Comparison of ENCODE assay signal across 18 cellular contexts in the genomic region with DNA sequence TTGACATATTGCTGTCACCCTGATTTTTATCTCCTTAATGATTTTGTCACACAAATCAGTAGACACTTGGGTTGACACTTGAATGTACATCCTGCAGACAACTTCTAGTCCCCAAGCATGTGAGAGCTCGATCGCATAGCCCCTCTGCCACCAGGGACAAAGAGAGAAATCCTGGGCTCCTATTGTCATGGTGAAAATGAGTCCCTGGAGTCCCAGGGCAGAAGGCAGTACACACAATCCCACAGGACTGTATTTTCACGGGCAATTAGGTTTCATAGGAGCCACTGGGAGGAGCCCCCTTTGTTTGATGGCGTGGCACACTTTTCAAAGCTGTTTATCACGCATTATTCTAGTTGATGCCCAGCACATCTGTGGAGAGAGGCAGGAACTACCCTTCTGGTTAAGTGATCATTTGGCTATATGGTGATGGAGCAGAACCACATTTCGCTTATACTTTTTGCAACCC.
DNase-seq lines count a peak whose midpoint lies in the region; ATAC-seq and TF ChIP-seq lines count a peak whose summit lies in the region.
"Had no signal": no experiment of that assay in that cellular context is flagged by ENCODE, and none has a peak within 500 bp of the region (broad histone marks: within the 10 kb centered on the region; RNA-seq: fewer than 3 reads in every experiment).

No MANE protein-coding gene starts in this region.

- H3K27me3 ChIP-seq in upper lobe of right lung, result no peaks in the 10 kb centered on the region

- H3K27ac Mint-ChIP-seq in nephron progenitor cell, result peak overlapping the region; percentile 33
- H3K27ac Mint-ChIP-seq: HFFc6; T-helper 1 cell treated with Interleukin-12 subunit alpha and Interleukin-12 subunit beta and Interleukin-4 antibody, amounts not matched to agents 30 μg/mL and 1 μg/mL, for 36 hours had no signal

- H3K4me3 ChIP-seq in HEK293 (ENCODE audit: low read depth, low read length) (no peak overlapping the region), upper lobe of right lung (no peak overlapping the region)

- DNase-seq in DMS 273 (lab: John Stamatoyannopoulos, UW; ENCODE audit: unreplicated experiment) (peak; percentile 48), DMS 273 treated with DMSO at 0.1 percent for 48 hours (lab: John Stamatoyannopoulos, UW) (no peak), NCI-H345 treated with DMSO at 0.1 percent for 48 hours (lab: John Stamatoyannopoulos, UW; ENCODE audit: unreplicated experiment) (peak; percentile 97), nephron progenitor cell (no peak), upper lobe of right lung (no peak)
- DNase-seq: CD8-positive, alpha-beta memory T cell; H7; NCI-H1105 treated with DMSO at 0.1 percent for 48 hours; NCI-H2081 treated with DMSO at 0.1 percent for 48 hours; NCI-H510A treated with DMSO at 0.1 percent for 48 hours; Right ventricle myocardium superior had no signal

- CTCF ChIA-PET in HEK293 (lab: Yijun Ruan, JAX), result interaction anchor here (0.6 to 0.7 kb wide), 2 partner anchors 256 to 1423 kb away, joined by 3 read pairs; no protein-coding TSS in a partner anchor

- H3K27ac ChIP-seq in HEK293 (ENCODE audit: extremely low read depth, low read depth, low read length), result 0 out of 2 replicates have a peak overlapping the region, but pooled peaks have one; percentile 18
- no peak overlapping the region for H3K27ac ChIP-seq in upper lobe of right lung
- H3K27ac ChIP-seq: 22Rv1, KMS-11 had no signal

- peaks cover 15% of the 10 kb centered on the region for H3K4me1 Mint-ChIP-seq in nephron progenitor cell
- H3K4me1 Mint-ChIP-seq: CD8-positive, alpha-beta memory T cell had no signal

- no peaks in the 10 kb centered on the region for H3K9me3 Mint-ChIP-seq in nephron progenitor cell
- H3K9me3 Mint-ChIP-seq: CD8-positive, alpha-beta memory T cell; HFFc6; T-helper 1 cell treated with Interleukin-12 subunit alpha and Interleukin-12 subunit beta and Interleukin-4 antibody, amounts not matched to agents 30 μg/mL and 1 μg/mL, for 36 hours had no signal

- no peaks in the 10 kb centered on the region for H3K36me3 Mint-ChIP-seq in nephron progenitor cell (ENCODE audit: low read depth)
- H3K36me3 Mint-ChIP-seq: CD8-positive, alpha-beta memory T cell had no signal

- H3K36me3 ChIP-seq in HEK293 (ENCODE audit: control insufficient read depth in 2 of 2, insufficient read depth in 1 of 2, low read length in 2 of 2) (no peaks in the 10 kb centered on the region), upper lobe of right lung (no peaks in the 10 kb centered on the region)

- POLR2A ChIA-PET in HEK293 (lab: Yijun Ruan, JAX), result no interaction called here

- H3K27me3 Mint-ChIP-seq in nephron progenitor cell (ENCODE audit: low read depth, poor library complexity), result peaks cover 4% of the 10 kb centered on the region

- TF ChIP-seq CTCF in HEK293 (tag by site-specific recombination; IDR thresholded peaks at IDR 0.05) (no peak), nephron progenitor cell (IDR thresholded peaks at IDR 0.05) (no peak), upper lobe of right lung (IDR thresholded peaks at IDR 0.05) (no peak)

- H3K4me3 Mint-ChIP-seq in nephron progenitor cell, result no peak overlapping the region
- H3K4me3 Mint-ChIP-seq: CD8-positive, alpha-beta memory T cell; HFFc6; T-helper 1 cell treated with Interleukin-12 subunit alpha and Interleukin-12 subunit beta and Interleukin-4 antibody, amounts not matched to agents 30 μg/mL and 1 μg/mL, for 36 hours had no signal

- intact Hi-C loops in upper lobe of right lung (cut with DNase I), result no loop called here

- ATAC-seq in GM21526 (IDR thresholded peaks at IDR 0.05; ENCODE audit: low FRiP score, unreplicated experiment) (no peak), upper lobe of right lung (no peak), GM18858 (IDR thresholded peaks at IDR 0.05; ENCODE audit: unreplicated experiment) (no peak)

- H3K4me1 ChIP-seq in HEK293 (ENCODE audit: control insufficient read depth, insufficient read depth, low read length) (peaks cover 8% of the 10 kb centered on the region), upper lobe of right lung (no peaks in the 10 kb centered on the region)

- H3K9me3 ChIP-seq in HEK293 (ENCODE audit: control insufficient read depth, insufficient read depth, low read depth, low read length), result no peaks in the 10 kb centered on the region
- no peaks in the 10 kb centered on the region for H3K9me3 ChIP-seq in upper lobe of right lung

TF ChIP-seq in HEK293, 187 proteins besides CTCF, POLR2A, EP300 and RAD21 (continues in another document):
- no peak for TF ChIP-seq KLF8 (tag by site-specific recombination; IDR thresholded peaks at IDR 0.05)
- TF ChIP-seq ZNF629 (tag by site-specific recombination; IDR thresholded peaks at IDR 0.05), result 0 out of 2 replicates have a peak, but pooled peaks have one; percentile 10
- peak; percentile 6; the same call in 1 of the 2 replicates for TF ChIP-seq ZNF768 (tag by site-specific recombination; IDR thresholded peaks at IDR 0.05)
- TF ChIP-seq ZBTB8A (tag by site-specific recombination; IDR thresholded peaks at IDR 0.05), result peak; percentile 45; the same call in 1 of the 2 replicates
- no peak for TF ChIP-seq ZNF585B (tag by site-specific recombination; IDR thresholded peaks at IDR 0.05)
- TF ChIP-seq ZNF366 (tag by site-specific recombination; conservative IDR thresholded peaks at IDR 0.05), result peak; percentile 53
- TF ChIP-seq, protein P1, sequence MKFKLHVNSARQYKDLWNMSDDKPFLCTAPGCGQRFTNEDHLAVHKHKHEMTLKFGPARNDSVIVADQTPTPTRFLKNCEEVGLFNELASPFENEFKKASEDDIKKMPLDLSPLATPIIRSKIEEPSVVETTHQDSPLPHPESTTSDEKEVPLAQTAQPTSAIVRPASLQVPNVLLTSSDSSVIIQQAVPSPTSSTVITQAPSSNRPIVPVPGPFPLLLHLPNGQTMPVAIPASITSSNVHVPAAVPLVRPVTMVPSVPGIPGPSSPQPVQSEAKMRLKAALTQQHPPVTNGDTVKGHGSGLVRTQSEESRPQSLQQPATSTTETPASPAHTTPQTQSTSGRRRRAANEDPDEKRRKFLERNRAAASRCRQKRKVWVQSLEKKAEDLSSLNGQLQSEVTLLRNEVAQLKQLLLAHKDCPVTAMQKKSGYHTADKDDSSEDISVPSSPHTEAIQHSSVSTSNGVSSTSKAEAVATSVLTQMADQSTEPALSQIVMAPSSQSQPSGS (tag by site-specific recombination; IDR thresholded peaks at IDR 0.05; ENCODE audit: low read depth), result peak; percentile 3; the same call in 1 of the 2 replicates
- no peak for TF ChIP-seq ZNF785 (tag by site-specific recombination; IDR thresholded peaks at IDR 0.05)
- TF ChIP-seq ZNF670 (tag by site-specific recombination; IDR thresholded peaks at IDR 0.05; ENCODE audit: low read depth), result no peak
- TF ChIP-seq, protein P2, sequence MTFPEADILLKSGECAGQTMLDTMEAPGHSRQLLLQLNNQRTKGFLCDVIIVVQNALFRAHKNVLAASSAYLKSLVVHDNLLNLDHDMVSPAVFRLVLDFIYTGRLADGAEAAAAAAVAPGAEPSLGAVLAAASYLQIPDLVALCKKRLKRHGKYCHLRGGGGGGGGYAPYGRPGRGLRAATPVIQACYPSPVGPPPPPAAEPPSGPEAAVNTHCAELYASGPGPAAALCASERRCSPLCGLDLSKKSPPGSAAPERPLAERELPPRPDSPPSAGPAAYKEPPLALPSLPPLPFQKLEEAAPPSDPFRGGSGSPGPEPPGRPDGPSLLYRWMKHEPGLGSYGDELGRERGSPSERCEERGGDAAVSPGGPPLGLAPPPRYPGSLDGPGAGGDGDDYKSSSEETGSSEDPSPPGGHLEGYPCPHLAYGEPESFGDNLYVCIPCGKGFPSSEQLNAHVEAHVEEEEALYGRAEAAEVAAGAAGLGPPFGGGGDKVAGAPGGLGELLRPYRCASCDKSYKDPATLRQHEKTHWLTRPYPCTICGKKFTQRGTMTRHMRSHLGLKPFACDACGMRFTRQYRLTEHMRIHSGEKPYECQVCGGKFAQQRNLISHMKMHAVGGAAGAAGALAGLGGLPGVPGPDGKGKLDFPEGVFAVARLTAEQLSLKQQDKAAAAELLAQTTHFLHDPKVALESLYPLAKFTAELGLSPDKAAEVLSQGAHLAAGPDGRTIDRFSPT (tag by site-specific recombination; IDR thresholded peaks at IDR 0.05), result no peak
- no peak for TF ChIP-seq GLI4 (tag by site-specific recombination; IDR thresholded peaks at IDR 0.05)
- 0 out of 2 replicates have a peak, but pooled peaks have one; percentile 32 for TF ChIP-seq IKZF3 (tag by site-specific recombination; IDR thresholded peaks at IDR 0.05)
- TF ChIP-seq, protein P3, sequence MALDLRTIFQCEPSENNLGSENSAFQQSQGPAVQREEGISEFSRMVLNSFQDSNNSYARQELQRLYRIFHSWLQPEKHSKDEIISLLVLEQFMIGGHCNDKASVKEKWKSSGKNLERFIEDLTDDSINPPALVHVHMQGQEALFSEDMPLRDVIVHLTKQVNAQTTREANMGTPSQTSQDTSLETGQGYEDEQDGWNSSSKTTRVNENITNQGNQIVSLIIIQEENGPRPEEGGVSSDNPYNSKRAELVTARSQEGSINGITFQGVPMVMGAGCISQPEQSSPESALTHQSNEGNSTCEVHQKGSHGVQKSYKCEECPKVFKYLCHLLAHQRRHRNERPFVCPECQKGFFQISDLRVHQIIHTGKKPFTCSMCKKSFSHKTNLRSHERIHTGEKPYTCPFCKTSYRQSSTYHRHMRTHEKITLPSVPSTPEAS (tag by site-specific recombination; IDR thresholded peaks at IDR 0.05), result no peak
- TF ChIP-seq KLF10 (tag by site-specific recombination; IDR thresholded peaks at IDR 0.05), result 0 out of 2 replicates have a peak, but pooled peaks have one; percentile 15
- TF ChIP-seq ZNF140 (tag by site-specific recombination; IDR thresholded peaks at IDR 0.05), result no peak
- peak; percentile 41; the same call in 1 of the 2 replicates for TF ChIP-seq KLF1 (tag by site-specific recombination; IDR thresholded peaks at IDR 0.05)
- TF ChIP-seq ZNF433 (tag by site-specific recombination; IDR thresholded peaks at IDR 0.05; ENCODE audit: low read depth), result no peak
- TF ChIP-seq OSR2 (tag by site-specific recombination; IDR thresholded peaks at IDR 0.05), result peak; percentile 69; the same call in 1 of the 2 replicates
- TF ChIP-seq PRDM1 (tag by site-specific recombination; IDR thresholded peaks at IDR 0.05), result no peak
- no peak for TF ChIP-seq ZNF626 (tag by site-specific recombination; IDR thresholded peaks at IDR 0.05)
- TF ChIP-seq ZNF658 (tag by site-specific recombination; IDR thresholded peaks at IDR 0.05), result no peak
- TF ChIP-seq ZNF350 (tag by site-specific recombination; IDR thresholded peaks at IDR 0.05), result no peak
- TF ChIP-seq OVOL3 (tag by site-specific recombination; IDR thresholded peaks at IDR 0.05), result no peak
- TF ChIP-seq ZNF561 (tag by site-specific recombination; IDR thresholded peaks at IDR 0.05; ENCODE audit: borderline replicate concordance), result no peak
- 0 out of 2 replicates have a peak, but pooled peaks have one; percentile 43 for TF ChIP-seq TCF7L2 (IDR thresholded peaks at IDR 0.05; ENCODE audit: borderline replicate concordance, low read depth, low read length)

Comparison
In these comparisons a context has a peak if more than half of its experiments do, and no peak if none do; other contexts are left out.
1. DNase-seq: peak in DMS 273 (single experiment) and NCI-H345 treated with DMSO at 0.1 percent for 48 hours (single experiment); none in DMS 273 treated with DMSO at 0.1 percent for 48 hours (single experiment), nephron progenitor cell (single experiment) and upper lobe of right lung (single experiment).